ENCODE assay signal across 1 cellular context in genomic region chr4:86857341-86858052, GRCh38.
TF ChIP-seq lines count a peak whose summit lies in the region.

No MANE protein-coding gene starts in this region.

TF ChIP-seq in endothelial cell of umbilical vein, 7 proteins besides CTCF, POLR2A, EP300 and RAD21 (continued from another document):
- no peak for TF ChIP-seq FOS (IDR thresholded peaks at IDR 0.05; ENCODE audit: borderline replicate concordance, insufficient read depth, low read length)
- TF ChIP-seq MAX (IDR thresholded peaks at IDR 0.05; ENCODE audit: insufficient read depth, insufficient read length), result no peak
- TF ChIP-seq EZH2 (IDR thresholded peaks at IDR 0.05; ENCODE audit: borderline replicate concordance, low read depth, low read length, severe bottlenecking), result no peak
- no peak for TF ChIP-seq POLR2AphosphoS5 (IDR thresholded peaks at IDR 0.05; ENCODE audit: insufficient read depth, low read depth, low read length)
- TF ChIP-seq MYC (IDR thresholded peaks at IDR 0.05; ENCODE audit: low read depth, low read length), result no peak
- no peak for TF ChIP-seq GATA2 (IDR thresholded peaks at IDR 0.05; ENCODE audit: insufficient read depth, insufficient read length, low read depth, low read length)
